In genomic region chr10:113754125-113754524, GRCh38 we compare ENCODE assay signal across 18 cellular contexts. TPM values are rescaled to one million over a fixed set of nuclear protein-coding genes. Genes with fewer than 3 reads are reported as not detected.
DNase-seq lines count a peak whose midpoint lies in the region; ATAC-seq and TF ChIP-seq lines count a peak whose summit lies in the region.
"Had no signal": no experiment of that assay in that cellular context is flagged by ENCODE, and none has a peak within 500 bp of the region (broad histone marks: within the 10 kb centered on the region; RNA-seq: fewer than 3 reads in every experiment).

No MANE protein-coding gene starts in this region.

- H3K27ac Mint-ChIP-seq in activated CD4-positive, alpha-beta T cell treated with anti-CD3 and anti-CD28 coated beads for 36 hours, result no peak overlapping the region
- H3K27ac Mint-ChIP-seq in stimulated activated naive B cell treated with anti-CD40 and anti-IgM and Interleukin-4, amounts not matched to agents 10 μg/mL and 1 μg/mL and 100 μg/mL, for 72 hours, result no peak overlapping the region
- H3K27ac Mint-ChIP-seq in activated naive CD8-positive, alpha-beta T cell treated with anti-CD3 and anti-CD28 coated beads, Interleukin-2, amount 50 U/mL, for 24 hours, result no peak overlapping the region
- no peak overlapping the region for H3K27ac Mint-ChIP-seq in stimulated activated effector memory CD8-positive, alpha-beta T cell treated with anti-CD3 and anti-CD28 coated beads, Interleukin-12 subunit alpha, Interleukin-12 subunit beta, amount 100 ng/mL, for 72 hours
- H3K27ac Mint-ChIP-seq: CD4-positive, CD25-positive, alpha-beta regulatory T cell; HFFc6 had no signal

- intact Hi-C loops in activated CD4-positive, alpha-beta T cell treated with anti-CD3 and anti-CD28 coated beads for 36 hours (cut with DNase I, micrococcal nuclease), result no loop called here

- H3K4me3 Mint-ChIP-seq in activated CD4-positive, alpha-beta T cell treated with anti-CD3 and anti-CD28 coated beads for 36 hours, result no peak overlapping the region
- H3K4me3 Mint-ChIP-seq in stimulated activated naive B cell treated with anti-CD40 and anti-IgM and Interleukin-4, amounts not matched to agents 10 μg/mL and 1 μg/mL and 100 μg/mL, for 72 hours, result no peak overlapping the region
- no peak overlapping the region for H3K4me3 Mint-ChIP-seq in activated naive CD8-positive, alpha-beta T cell treated with anti-CD3 and anti-CD28 coated beads, Interleukin-2, amount 50 U/mL, for 24 hours
- H3K4me3 Mint-ChIP-seq in stimulated activated effector memory CD8-positive, alpha-beta T cell treated with anti-CD3 and anti-CD28 coated beads, Interleukin-12 subunit alpha, Interleukin-12 subunit beta, amount 100 ng/mL, for 72 hours, result no peak overlapping the region
- H3K4me3 Mint-ChIP-seq: CD4-positive, CD25-positive, alpha-beta regulatory T cell; HFFc6; IgD-negative memory B cell had no signal

- CTCF ChIA-PET in activated CD4-positive, alpha-beta T cell treated with anti-CD3 and anti-CD28 coated beads for 36 hours (lab: Charles Lee), result no interaction called here

- no peaks in the 10 kb centered on the region for H3K9me3 Mint-ChIP-seq in activated CD4-positive, alpha-beta T cell treated with anti-CD3 and anti-CD28 coated beads for 36 hours (ENCODE audit: low read depth)
- H3K9me3 Mint-ChIP-seq in stimulated activated naive B cell treated with anti-CD40 and anti-IgM and Interleukin-4, amounts not matched to agents 10 μg/mL and 1 μg/mL and 100 μg/mL, for 72 hours, result no peaks in the 10 kb centered on the region
- no peaks in the 10 kb centered on the region for H3K9me3 Mint-ChIP-seq in activated naive CD8-positive, alpha-beta T cell treated with anti-CD3 and anti-CD28 coated beads, Interleukin-2, amount 50 U/mL, for 24 hours
- H3K9me3 Mint-ChIP-seq in stimulated activated effector memory CD8-positive, alpha-beta T cell treated with anti-CD3 and anti-CD28 coated beads, Interleukin-12 subunit alpha, Interleukin-12 subunit beta, amount 100 ng/mL, for 72 hours, result no peaks in the 10 kb centered on the region
- H3K9me3 Mint-ChIP-seq: HFFc6, IgD-negative memory B cell had no signal

- peaks cover 2% of the 10 kb centered on the region for H3K27me3 Mint-ChIP-seq in activated CD4-positive, alpha-beta T cell treated with anti-CD3 and anti-CD28 coated beads for 36 hours
- peaks cover 12 to 17% of the 10 kb centered on the region in 2 donors for H3K27me3 Mint-ChIP-seq in stimulated activated naive B cell treated with anti-CD40 and anti-IgM and Interleukin-4, amounts not matched to agents 10 μg/mL and 1 μg/mL and 100 μg/mL, for 72 hours
- H3K27me3 Mint-ChIP-seq in activated naive CD8-positive, alpha-beta T cell treated with anti-CD3 and anti-CD28 coated beads, Interleukin-2, amount 50 U/mL, for 24 hours, result peaks cover 12% of the 10 kb centered on the region

- POLR2A ChIA-PET in activated CD4-positive, alpha-beta T cell treated with anti-CD3 and anti-CD28 coated beads for 36 hours (lab: Charles Lee), result no interaction called here

- DNase-seq in activated CD4-positive, alpha-beta T cell treated with anti-CD3 and anti-CD28 coated beads for 36 hours, result no peak
- DNase-seq in activated CD4-positive, alpha-beta T cell treated with anti-CD3 and anti-CD28 coated beads for 1 hour, result no peak
- DNase-seq in M059J (ENCODE audit: low read depth), result peak; percentile 81
- no peak for DNase-seq in stimulated activated naive B cell treated with anti-CD40 and anti-IgM and Interleukin-4, amounts not matched to agents 10 μg/mL and 1 μg/mL and 100 μg/mL, for 72 hours
- no peak for DNase-seq in activated naive CD8-positive, alpha-beta T cell treated with anti-CD3 and anti-CD28 coated beads, Interleukin-2, amount 50 U/mL, for 24 hours
- no peak for DNase-seq in stimulated activated effector memory CD8-positive, alpha-beta T cell treated with anti-CD3 and anti-CD28 coated beads, Interleukin-12 subunit alpha, Interleukin-12 subunit beta, amount 100 ng/mL, for 72 hours (ENCODE audit: low spot score in 2 of 2)
- no peak for DNase-seq in omental fat pad (ENCODE audit: low spot score)
- DNase-seq: AML-193; CD4-positive, CD25-positive, alpha-beta regulatory T cell; DMS53; GF-D8; HCEC 1CT; HFFc6 had no signal

- no peaks in the 10 kb centered on the region for H3K36me3 Mint-ChIP-seq in activated CD4-positive, alpha-beta T cell treated with anti-CD3 and anti-CD28 coated beads for 36 hours (ENCODE audit: low read depth)
- H3K36me3 Mint-ChIP-seq in stimulated activated naive B cell treated with anti-CD40 and anti-IgM and Interleukin-4, amounts not matched to agents 10 μg/mL and 1 μg/mL and 100 μg/mL, for 72 hours, result no peaks in the 10 kb centered on the region
- no peaks in the 10 kb centered on the region for H3K36me3 Mint-ChIP-seq in activated naive CD8-positive, alpha-beta T cell treated with anti-CD3 and anti-CD28 coated beads, Interleukin-2, amount 50 U/mL, for 24 hours (ENCODE audit: low read depth)
- H3K36me3 Mint-ChIP-seq in stimulated activated effector memory CD8-positive, alpha-beta T cell treated with anti-CD3 and anti-CD28 coated beads, Interleukin-12 subunit alpha, Interleukin-12 subunit beta, amount 100 ng/mL, for 72 hours, result no peaks in the 10 kb centered on the region
- H3K36me3 Mint-ChIP-seq: CD4-positive, CD25-positive, alpha-beta regulatory T cell; IgD-negative memory B cell had no signal

- no peak for TF ChIP-seq CTCF in VCaP (conservative IDR thresholded peaks at IDR 0.05)
- TF ChIP-seq CTCF in omental fat pad (IDR thresholded peaks at IDR 0.05), result no peak

- H3K27ac ChIP-seq in VCaP, result peak overlapping the region; percentile 85
- H3K27ac ChIP-seq: 22Rv1, BLaER1 had no signal

- no peaks in the 10 kb centered on the region for H3K4me1 Mint-ChIP-seq in activated CD4-positive, alpha-beta T cell treated with anti-CD3 and anti-CD28 coated beads for 36 hours
- no peaks in the 10 kb centered on the region for H3K4me1 Mint-ChIP-seq in stimulated activated naive B cell treated with anti-CD40 and anti-IgM and Interleukin-4, amounts not matched to agents 10 μg/mL and 1 μg/mL and 100 μg/mL, for 72 hours
- peaks cover 2% of the 10 kb centered on the region for H3K4me1 Mint-ChIP-seq in activated naive CD8-positive, alpha-beta T cell treated with anti-CD3 and anti-CD28 coated beads, Interleukin-2, amount 50 U/mL, for 24 hours
- H3K4me1 Mint-ChIP-seq in stimulated activated effector memory CD8-positive, alpha-beta T cell treated with anti-CD3 and anti-CD28 coated beads, Interleukin-12 subunit alpha, Interleukin-12 subunit beta, amount 100 ng/mL, for 72 hours, result no peaks in the 10 kb centered on the region
- H3K4me1 Mint-ChIP-seq: CD4-positive, CD25-positive, alpha-beta regulatory T cell; IgD-negative memory B cell had no signal

- peak; percentile 9 for ATAC-seq in activated CD4-positive, alpha-beta T cell treated with anti-CD3 and anti-CD28 coated beads for 36 hours
- ATAC-seq in stimulated activated naive B cell treated with anti-CD40 and anti-IgM and Interleukin-4, amounts not matched to agents 10 μg/mL and 1 μg/mL and 100 μg/mL, for 72 hours (replicated peaks), result peak; percentile 39 to 57
- no peak for ATAC-seq in activated naive CD8-positive, alpha-beta T cell treated with anti-CD3 and anti-CD28 coated beads, Interleukin-2, amount 50 U/mL, for 24 hours
- no peak for ATAC-seq in stimulated activated effector memory CD8-positive, alpha-beta T cell treated with anti-CD3 and anti-CD28 coated beads, Interleukin-12 subunit alpha, Interleukin-12 subunit beta, amount 100 ng/mL, for 72 hours
- no peak for ATAC-seq in omental fat pad (ENCODE audit: low FRiP score)

RNA-seq across cellular contexts. Expression of gene PLEKHS1, which starts 2.6 kb away (rescaled TPM):
- total RNA-seq in activated CD4-positive, alpha-beta T cell treated with anti-CD3 and anti-CD28 coated beads for 36 hours, result under 1 TPM; 0.07 to 0.09 TPM
- 1.0 and 1.1 TPM in 2 replicates for total RNA-seq in M059J (2014; rRNA removed; shearing (Covaris generic))
- not detected for total RNA-seq in omental fat pad
- total RNA-seq: HT-29 had no signal

Comparison
In these comparisons a context has a peak if more than half of its experiments do, and no peak if none do; other contexts are left out.
1. ATAC-seq: peak in activated CD4-positive, alpha-beta T cell treated with anti-CD3 and anti-CD28 coated beads for 36 hours (single experiment) and stimulated activated naive B cell treated with anti-CD40 and anti-IgM and Interleukin-4, amounts not matched to agents 10 μg/mL and 1 μg/mL and 100 μg/mL, for 72 hours (2 of 2); none in activated naive CD8-positive, alpha-beta T cell treated with anti-CD3 and anti-CD28 coated beads, Interleukin-2, amount 50 U/mL, for 24 hours (single experiment), stimulated activated effector memory CD8-positive, alpha-beta T cell treated with anti-CD3 and anti-CD28 coated beads, Interleukin-12 subunit alpha, Interleukin-12 subunit beta, amount 100 ng/mL, for 72 hours (single experiment) and omental fat pad (single experiment).